Comparison of ENCODE assay signal across 22 cellular contexts in genomic region chr17:34176440-34176839, GRCh38.
"Had no signal": no experiment of that assay in that cellular context is flagged by ENCODE, and none has a peak within 500 bp of the region (broad histone marks: within the 10 kb centered on the region; RNA-seq: fewer than 3 reads in every experiment).

No MANE protein-coding gene starts in this region.

- H3K4me2 ChIP-seq: KMS-11, PC-9 had no signal

- H2AFZ ChIP-seq: PC-9 had no signal

- H3K27me3 ChIP-seq: Peyer's patch had no signal

- H3K36me3 ChIP-seq: Peyer's patch, SJCRH30 had no signal

- H3K4me3 ChIP-seq: PC-9, Peyer's patch, SJCRH30 had no signal

- H3K27ac ChIP-seq: KMS-11, PC-9, SJCRH30 had no signal

- DNase-seq: Kasumi-1, MM.1S, NCI-H1092 treated with DMSO at 0.1 percent for 48 hours, NCI-H1436, NCI-H187, NCI-H2029, NCI-H2081 treated with DMSO at 0.1 percent for 48 hours, NCI-H2171, NCI-H226, NCI-H446, NCI-H510A, NCI-H524 treated with DMSO at 0.1 percent for 48 hours, NCI-H774, OCI-M1, PC-9, Peyer's patch, SHP77 treated with DMSO at 0.1 percent for 48 hours, SJCRH30, T-helper 1 cell had no signal

- H3K9ac ChIP-seq: KMS-11 had no signal

- H3K9me3 ChIP-seq: Peyer's patch, SJCRH30 had no signal

- ATAC-seq: Right ventricle myocardium inferior, SK-N-SH treated with all-trans-retinoic acid at 6 μM for 48 hours had no signal

- H3K4me1 ChIP-seq: Peyer's patch, SJCRH30 had no signal
